Comparison of ENCODE assay signal across 9 cellular contexts in genomic region chr14:50619569-50620141, GRCh38. TPM values are rescaled to one million over a fixed set of nuclear protein-coding genes. Genes with fewer than 3 reads are reported as not detected.
A peak's percentile ranks its signal among the peaks of the same experiment; 100 is the strongest.
DNase-seq lines count a peak whose midpoint lies in the region; ATAC-seq and TF ChIP-seq lines count a peak whose summit lies in the region.
"Had no signal": no experiment of that assay in that cellular context is flagged by ENCODE, and none has a peak within 500 bp of the region (broad histone marks: within the 10 kb centered on the region; RNA-seq: fewer than 3 reads in every experiment).

No MANE protein-coding gene starts in this region.

- H3K36me3 Mint-ChIP-seq in activated CD4-positive, alpha-beta T cell treated with anti-CD3 and anti-CD28 coated beads, Interleukin-2, amount 10 ng/mL, durations not matched to agents 24 days and 14 days (ENCODE audit: low read depth) = no peaks in the 10 kb centered on the region
- no peaks in the 10 kb centered on the region for H3K36me3 Mint-ChIP-seq in glutamatergic neuron (ENCODE audit: unreplicated experiment)

- TF ChIP-seq CTCF in HL-60 (IDR thresholded peaks at IDR 0.05; ENCODE audit: insufficient read depth, low read length) (peak; percentile 65), glutamatergic neuron (IDR thresholded peaks at IDR 0.05; ENCODE audit: partially characterized antibody, unreplicated experiment) (peak; percentile 57), spleen (IDR thresholded peaks at IDR 0.05 in 8 of 11, conservative IDR thresholded peaks at IDR 0.05 in 3 of 11) (peak in 9 of 11 experiments; percentile 16 to 62 (median 43))

- H3K27me3 Mint-ChIP-seq in activated CD4-positive, alpha-beta T cell treated with anti-CD3 and anti-CD28 coated beads, Interleukin-2, amount 10 ng/mL, durations not matched to agents 24 days and 14 days = peaks cover 2% of the 10 kb centered on the region
- H3K27me3 Mint-ChIP-seq in glutamatergic neuron (ENCODE audit: unreplicated experiment) = no peaks in the 10 kb centered on the region

- intact Hi-C loops in activated CD4-positive, alpha-beta T cell treated with anti-CD3 and anti-CD28 coated beads, Interleukin-2, amount 10 ng/mL, durations not matched to agents 24 days and 14 days (cut with micrococcal nuclease) = loop anchor here (1.0 to 5.0 kb wide), 3 partner anchors 154 to 243 kb away; no protein-coding TSS in a partner anchor
- intact Hi-C loops in spleen (cut with DNase I; ENCODE audit: low total_unique reads) = loop anchor here (10.0 kb wide), 1 partner anchor 95 kb away; no protein-coding TSS in a partner anchor

- no peaks in the 10 kb centered on the region for H3K9me3 Mint-ChIP-seq in activated CD4-positive, alpha-beta T cell treated with anti-CD3 and anti-CD28 coated beads, Interleukin-2, amount 10 ng/mL, durations not matched to agents 24 days and 14 days
- H3K9me3 Mint-ChIP-seq in glutamatergic neuron (ENCODE audit: unreplicated experiment) = no peaks in the 10 kb centered on the region
- H3K9me3 Mint-ChIP-seq: activated T-cell treated with anti-CD3 and anti-CD28 coated beads, Interleukin-2, amount 50 U/mL, for 4 hours had no signal

- H3K27me3 ChIP-seq in HL-60 (ENCODE audit: insufficient read depth, poor library complexity, severe bottlenecking) (no peaks in the 10 kb centered on the region), spleen (replicated peaks in 1 of 7) (no peaks in the 10 kb centered on the region)

- DNase-seq in activated CD4-positive, alpha-beta T cell treated with anti-CD3 and anti-CD28 coated beads, Interleukin-2, amount 10 ng/mL, durations not matched to agents 24 days and 14 days = peak; percentile 63
- no peak for DNase-seq in activated CD4-positive, alpha-beta T cell treated with anti-CD3 and anti-CD28 coated beads, Interleukin-2, amount 50 U/mL, for 48 hours
- DNase-seq in HL-60 (ENCODE audit: low read depth in 1 of 2, low spot score in 1 of 2) = peak in 1 of 2 experiments; percentile 2
- peak; percentile 23 for DNase-seq in SW480 (ENCODE audit: low spot score)
- no peak for DNase-seq in glutamatergic neuron
- DNase-seq in spleen = no peak
- DNase-seq: activated T-cell treated with anti-CD3 and anti-CD28 coated beads, Interleukin-2, amount 50 U/mL, for 4 hours had no signal

- ATAC-seq in GM21367 (IDR thresholded peaks at IDR 0.05; ENCODE audit: unreplicated experiment) (no peak), GM18861 (IDR thresholded peaks at IDR 0.05; ENCODE audit: unreplicated experiment) (no peak)

- H3K4me1 ChIP-seq in spleen = no peaks in the 10 kb centered on the region

- no peaks in the 10 kb centered on the region for H3K36me3 ChIP-seq in spleen

- H3K9me3 ChIP-seq in spleen = no peaks in the 10 kb centered on the region

- no peak overlapping the region for H3K4me3 Mint-ChIP-seq in activated CD4-positive, alpha-beta T cell treated with anti-CD3 and anti-CD28 coated beads, Interleukin-2, amount 10 ng/mL, durations not matched to agents 24 days and 14 days
- H3K4me3 Mint-ChIP-seq in glutamatergic neuron (ENCODE audit: unreplicated experiment) = no peak overlapping the region
- H3K4me3 Mint-ChIP-seq: activated T-cell treated with anti-CD3 and anti-CD28 coated beads, Interleukin-2, amount 50 U/mL, for 4 hours had no signal

- H3K27ac ChIP-seq in HL-60 (replicated peaks) = no peak overlapping the region
- no peak overlapping the region for H3K27ac ChIP-seq in spleen

- TF ChIP-seq POLR2A in spleen (IDR thresholded peaks at IDR 0.05) = no peak

- H3K27ac Mint-ChIP-seq in activated CD4-positive, alpha-beta T cell treated with anti-CD3 and anti-CD28 coated beads, Interleukin-2, amount 10 ng/mL, durations not matched to agents 24 days and 14 days = no peak overlapping the region
- H3K27ac Mint-ChIP-seq in glutamatergic neuron (ENCODE audit: unreplicated experiment) = no peak overlapping the region

- WGBS in spleen, 5 donors = 78 to 91% (median 84%) methylated on average over 5 of the region's 5 CpGs

- no peaks in the 10 kb centered on the region for H3K4me1 Mint-ChIP-seq in activated CD4-positive, alpha-beta T cell treated with anti-CD3 and anti-CD28 coated beads, Interleukin-2, amount 10 ng/mL, durations not matched to agents 24 days and 14 days
- no peaks in the 10 kb centered on the region for H3K4me1 Mint-ChIP-seq in glutamatergic neuron (ENCODE audit: low read depth, unreplicated experiment)

- H3K4me3 ChIP-seq in HL-60 (replicated peaks; ENCODE audit: insufficient read depth, low read length) (no peak overlapping the region), spleen (no peak overlapping the region)

RNA-seq across cellular contexts. Expression of gene SAV1, which starts 48.5 kb away (rescaled TPM):
- total RNA-seq in activated CD4-positive, alpha-beta T cell treated with anti-CD3 and anti-CD28 coated beads, Interleukin-2, amount 10 ng/mL, durations not matched to agents 24 days and 14 days = 9.9 and 10.8 TPM in 2 replicates
- total RNA-seq in glutamatergic neuron (ENCODE audit: unreplicated experiment) = 11.6 TPM
- 10 to 100 TPM; 24.7 to 44.9 (median 30.6) TPM for total RNA-seq in spleen
- polyA plus RNA-seq in spleen = 10 to 100 TPM; 18.7 to 19.5 (median 19.4) TPM

RNA-seq across cellular contexts. Expression of gene ATL1, which starts 59.7 kb away (rescaled TPM):
- 0.75 and 1.0 TPM in 2 replicates for total RNA-seq in activated CD4-positive, alpha-beta T cell treated with anti-CD3 and anti-CD28 coated beads, Interleukin-2, amount 10 ng/mL, durations not matched to agents 24 days and 14 days
- total RNA-seq in glutamatergic neuron (ENCODE audit: unreplicated experiment) = 44.0 TPM
- total RNA-seq in spleen = 1 to 10 TPM; 1.0 to 3.2 (median 1.7) TPM
- polyA plus RNA-seq in spleen = 1 to 10 TPM in 2 of 3 donors, under 1 TPM in 1; 0.91 to 1.4 (median 1.3) TPM

Comparison
In these comparisons a context has a peak if more than half of its experiments do, and no peak if none do; other contexts are left out.
1. DNase-seq: peak in activated CD4-positive, alpha-beta T cell treated with anti-CD3 and anti-CD28 coated beads, Interleukin-2, amount 10 ng/mL, durations not matched to agents 24 days and 14 days (single experiment) and SW480 (single experiment); none in activated CD4-positive, alpha-beta T cell treated with anti-CD3 and anti-CD28 coated beads, Interleukin-2, amount 50 U/mL, for 48 hours (0 of 2), glutamatergic neuron (single experiment) and spleen (single experiment).
2. RNA of gene ATL1, which starts 59.7 kb away (total RNA-seq): 44.0 TPM in glutamatergic neuron (single experiment); 1.0 to 3.2 TPM in spleen and 0.75 to 1.0 TPM in activated CD4-positive, alpha-beta T cell treated with anti-CD3 and anti-CD28 coated beads, Interleukin-2, amount 10 ng/mL, durations not matched to agents 24 days and 14 days; every median in the first group is over 10 times any median in the second.
3. Peak in every context shown above with its lines, with median percentiles within 50 percentile points of each other: CTCF ChIP-seq.